Comparison of ENCODE assay signal across 8 cellular contexts in the genomic region with DNA sequence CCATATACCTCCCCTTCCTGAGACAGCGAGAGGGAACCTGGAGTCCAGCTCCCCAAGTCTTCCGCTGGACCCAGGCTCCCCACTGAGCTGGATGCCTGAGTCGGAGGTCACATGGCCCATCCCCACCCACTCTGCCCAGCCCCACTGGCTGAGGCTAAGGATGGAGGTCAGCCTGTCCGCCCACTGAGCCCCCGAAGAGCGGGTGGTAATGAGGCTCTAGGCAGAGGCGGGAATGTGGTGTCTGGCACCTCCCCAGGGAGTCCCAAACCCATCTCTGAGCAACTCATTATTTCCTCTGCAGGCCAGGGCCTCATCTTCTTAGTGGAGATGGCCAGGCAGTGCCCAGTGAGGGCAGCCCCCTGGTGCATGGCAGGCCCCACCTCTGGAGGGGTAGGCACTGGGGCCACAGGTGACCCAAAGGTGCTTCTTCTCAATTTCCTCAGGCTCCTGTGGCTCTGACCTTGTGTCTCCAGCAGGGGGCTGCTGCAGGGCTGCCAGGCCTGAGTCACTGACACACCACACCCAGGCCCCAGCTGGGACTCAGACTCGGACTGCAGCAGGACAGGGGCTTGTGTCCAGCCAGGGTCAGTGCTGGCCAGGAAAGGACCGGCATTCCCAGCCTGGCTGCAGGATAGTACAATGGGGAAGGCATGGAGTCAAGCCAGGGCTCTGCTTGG. TPM values are rescaled to one million over a fixed set of nuclear protein-coding genes. Genes with fewer than 3 reads are reported as not detected.
DNase-seq lines count a peak whose midpoint lies in the region; ATAC-seq and TF ChIP-seq lines count a peak whose summit lies in the region.

No MANE protein-coding gene starts in this region.

- ATAC-seq in HG03342 (IDR thresholded peaks at IDR 0.05; ENCODE audit: unreplicated experiment) (peak; percentile 58), SK-N-SH treated with all-trans-retinoic acid at 6 μM for 48 hours (peak; percentile 87), HG03139 (IDR thresholded peaks at IDR 0.05; ENCODE audit: unreplicated experiment) (no peak), GM19395 (IDR thresholded peaks at IDR 0.05; ENCODE audit: unreplicated experiment) (no peak)

- H3K27me3 ChIP-seq in adipocyte (replicated peaks; ENCODE audit: control insufficient read depth, insufficient read depth, low read length), result no peaks in the 10 kb centered on the region
- H3K27me3 ChIP-seq in hepatocyte, result peaks cover 8% of the 10 kb centered on the region

- no peaks in the 10 kb centered on the region for H3K9me2 ChIP-seq in hepatocyte (replicated peaks; ENCODE audit: insufficient read depth)

- DNase-seq in EH (ENCODE audit: low read depth) (peak; percentile 75), adipocyte (ENCODE audit: low read depth) (peak; percentile 77), hepatocyte (ENCODE audit: low spot score) (peak; percentile 78)
- DNase-seq in stimulated activated CD4-positive, alpha-beta T cell treated with anti-CD3 and anti-CD28 coated beads, Interleukin-15, amount 100 ng/mL, for 48 hours (ENCODE audit: low read depth in 2 of 2), result peak; percentile 22 to 50

- H3K9ac ChIP-seq in adipocyte (ENCODE audit: low read length), result peak overlapping the region; percentile 35

- H2AFZ ChIP-seq in hepatocyte, result no peak overlapping the region

- no peaks in the 10 kb centered on the region for H3K9me3 ChIP-seq in adipocyte (ENCODE audit: control insufficient read depth, low read length)
- no peaks in the 10 kb centered on the region for H3K9me3 ChIP-seq in hepatocyte (ENCODE audit: low read depth)

- H3K4me1 ChIP-seq in adipocyte (ENCODE audit: control insufficient read depth, insufficient read depth, low read length) (peaks cover 47% of the 10 kb centered on the region), hepatocyte (ENCODE audit: insufficient read depth) (peaks cover 5% of the 10 kb centered on the region)

- TF ChIP-seq CTCF in hepatocyte (IDR thresholded peaks at IDR 0.05; ENCODE audit: poor library complexity), result peak; percentile 51

- WGBS in hepatocyte (ENCODE audit: low lambda C conversion rate, missing lambda C conversion rate), result 70% methylated on average over 9 of the region's 9 CpGs

- no peak overlapping the region for H3K4me2 ChIP-seq in hepatocyte

- H3K27ac ChIP-seq in hepatocyte, result no peak overlapping the region

- no peaks in the 10 kb centered on the region for H3K79me2 ChIP-seq in hepatocyte

- H3K4me3 ChIP-seq in adipocyte (ENCODE audit: low read length), result no peak overlapping the region
- no peak overlapping the region for H3K4me3 ChIP-seq in hepatocyte

- no peaks in the 10 kb centered on the region for H4K20me1 ChIP-seq in hepatocyte (ENCODE audit: insufficient read depth, poor library complexity, severe bottlenecking)

- H3K36me3 ChIP-seq in adipocyte (ENCODE audit: control insufficient read depth, insufficient read depth, low read length, severe bottlenecking) (peaks cover 31% of the 10 kb centered on the region), hepatocyte (replicated peaks; ENCODE audit: insufficient read depth, low read depth) (no peaks in the 10 kb centered on the region)

TF ChIP-seq in SK-N-SH treated with all-trans-retinoic acid at 6 μM for 48 hours, 23 proteins besides CTCF, POLR2A, EP300 and RAD21:
- TF ChIP-seq, protein P1, sequence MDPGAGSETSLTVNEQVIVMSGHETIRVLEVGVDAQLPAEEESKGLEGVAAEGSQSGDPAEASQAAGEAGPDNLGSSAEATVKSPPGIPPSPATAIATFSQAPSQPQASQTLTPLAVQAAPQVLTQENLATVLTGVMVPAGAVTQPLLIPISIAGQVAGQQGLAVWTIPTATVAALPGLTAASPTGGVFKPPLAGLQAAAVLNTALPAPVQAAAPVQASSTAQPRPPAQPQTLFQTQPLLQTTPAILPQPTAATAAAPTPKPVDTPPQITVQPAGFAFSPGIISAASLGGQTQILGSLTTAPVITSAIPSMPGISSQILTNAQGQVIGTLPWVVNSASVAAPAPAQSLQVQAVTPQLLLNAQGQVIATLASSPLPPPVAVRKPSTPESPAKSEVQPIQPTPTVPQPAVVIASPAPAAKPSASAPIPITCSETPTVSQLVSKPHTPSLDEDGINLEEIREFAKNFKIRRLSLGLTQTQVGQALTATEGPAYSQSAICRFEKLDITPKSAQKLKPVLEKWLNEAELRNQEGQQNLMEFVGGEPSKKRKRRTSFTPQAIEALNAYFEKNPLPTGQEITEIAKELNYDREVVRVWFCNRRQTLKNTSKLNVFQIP (CRISPR knock-in tag; IDR thresholded peaks at IDR 0.05; ENCODE audit: borderline replicate concordance, low read depth), result no peak
- TF ChIP-seq, protein P2, sequence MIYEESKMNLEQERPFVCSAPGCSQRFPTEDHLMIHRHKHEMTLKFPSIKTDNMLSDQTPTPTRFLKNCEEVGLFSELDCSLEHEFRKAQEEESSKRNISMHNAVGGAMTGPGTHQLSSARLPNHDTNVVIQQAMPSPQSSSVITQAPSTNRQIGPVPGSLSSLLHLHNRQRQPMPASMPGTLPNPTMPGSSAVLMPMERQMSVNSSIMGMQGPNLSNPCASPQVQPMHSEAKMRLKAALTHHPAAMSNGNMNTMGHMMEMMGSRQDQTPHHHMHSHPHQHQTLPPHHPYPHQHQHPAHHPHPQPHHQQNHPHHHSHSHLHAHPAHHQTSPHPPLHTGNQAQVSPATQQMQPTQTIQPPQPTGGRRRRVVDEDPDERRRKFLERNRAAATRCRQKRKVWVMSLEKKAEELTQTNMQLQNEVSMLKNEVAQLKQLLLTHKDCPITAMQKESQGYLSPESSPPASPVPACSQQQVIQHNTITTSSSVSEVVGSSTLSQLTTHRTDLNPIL (CRISPR knock-in tag; IDR thresholded peaks at IDR 0.05; ENCODE audit: low read depth), result no peak
- no peak for TF ChIP-seq GLIS3 (CRISPR knock-in tag; IDR thresholded peaks at IDR 0.05)
- no peak for TF ChIP-seq BACH2 (CRISPR knock-in tag; IDR thresholded peaks at IDR 0.05; ENCODE audit: borderline replicate concordance)
- TF ChIP-seq, protein P3, sequence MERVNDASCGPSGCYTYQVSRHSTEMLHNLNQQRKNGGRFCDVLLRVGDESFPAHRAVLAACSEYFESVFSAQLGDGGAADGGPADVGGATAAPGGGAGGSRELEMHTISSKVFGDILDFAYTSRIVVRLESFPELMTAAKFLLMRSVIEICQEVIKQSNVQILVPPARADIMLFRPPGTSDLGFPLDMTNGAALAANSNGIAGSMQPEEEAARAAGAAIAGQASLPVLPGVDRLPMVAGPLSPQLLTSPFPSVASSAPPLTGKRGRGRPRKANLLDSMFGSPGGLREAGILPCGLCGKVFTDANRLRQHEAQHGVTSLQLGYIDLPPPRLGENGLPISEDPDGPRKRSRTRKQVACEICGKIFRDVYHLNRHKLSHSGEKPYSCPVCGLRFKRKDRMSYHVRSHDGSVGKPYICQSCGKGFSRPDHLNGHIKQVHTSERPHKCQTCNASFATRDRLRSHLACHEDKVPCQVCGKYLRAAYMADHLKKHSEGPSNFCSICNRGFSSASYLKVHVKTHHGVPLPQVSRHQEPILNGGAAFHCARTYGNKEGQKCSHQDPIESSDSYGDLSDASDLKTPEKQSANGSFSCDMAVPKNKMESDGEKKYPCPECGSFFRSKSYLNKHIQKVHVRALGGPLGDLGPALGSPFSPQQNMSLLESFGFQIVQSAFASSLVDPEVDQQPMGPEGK (CRISPR knock-in tag; IDR thresholded peaks at IDR 0.05; ENCODE audit: borderline replicate concordance), result no peak
- no peak for TF ChIP-seq ISL1 (CRISPR knock-in tag; IDR thresholded peaks at IDR 0.05)
- no peak for TF ChIP-seq RARB (CRISPR knock-in tag; IDR thresholded peaks at IDR 0.05)
- TF ChIP-seq ZC3H10 (CRISPR knock-in tag; IDR thresholded peaks at IDR 0.05), result no peak
- TF ChIP-seq ARNTL (CRISPR knock-in tag; IDR thresholded peaks at IDR 0.05; ENCODE audit: borderline replicate concordance, low read depth), result no peak
- TF ChIP-seq PPARA (CRISPR knock-in tag; IDR thresholded peaks at IDR 0.05; ENCODE audit: borderline replicate concordance), result no peak
- TF ChIP-seq ZNF565 (CRISPR knock-in tag; conservative IDR thresholded peaks at IDR 0.05; ENCODE audit: low read depth), result no peak
- TF ChIP-seq ZFP3 (CRISPR knock-in tag; IDR thresholded peaks at IDR 0.05), result no peak
- TF ChIP-seq ZNF70 (CRISPR knock-in tag; IDR thresholded peaks at IDR 0.05), result no peak
- no peak for TF ChIP-seq CSDC2 (CRISPR knock-in tag; IDR thresholded peaks at IDR 0.05)

RNA-seq across cellular contexts. Expression of a gene that starts 10.2 kb away (rescaled TPM):
- total RNA-seq in hepatocyte, result 2.2 and 3.5 TPM in 2 replicates
- 0.60 and 1.1 TPM in 2 replicates for polyA plus RNA-seq in hepatocyte

Comparison
In these comparisons a context has a peak if more than half of its experiments do, and no peak if none do; other contexts are left out.
1. ATAC-seq: peak in HG03342 (single experiment) and SK-N-SH treated with all-trans-retinoic acid at 6 μM for 48 hours (single experiment); none in HG03139 (single experiment) and GM19395 (single experiment).
2. Peak in every context shown above with its lines, with median percentiles within 50 percentile points of each other: DNase-seq.